Comparison of ENCODE assay signal across 1 cellular context in the genomic region with DNA sequence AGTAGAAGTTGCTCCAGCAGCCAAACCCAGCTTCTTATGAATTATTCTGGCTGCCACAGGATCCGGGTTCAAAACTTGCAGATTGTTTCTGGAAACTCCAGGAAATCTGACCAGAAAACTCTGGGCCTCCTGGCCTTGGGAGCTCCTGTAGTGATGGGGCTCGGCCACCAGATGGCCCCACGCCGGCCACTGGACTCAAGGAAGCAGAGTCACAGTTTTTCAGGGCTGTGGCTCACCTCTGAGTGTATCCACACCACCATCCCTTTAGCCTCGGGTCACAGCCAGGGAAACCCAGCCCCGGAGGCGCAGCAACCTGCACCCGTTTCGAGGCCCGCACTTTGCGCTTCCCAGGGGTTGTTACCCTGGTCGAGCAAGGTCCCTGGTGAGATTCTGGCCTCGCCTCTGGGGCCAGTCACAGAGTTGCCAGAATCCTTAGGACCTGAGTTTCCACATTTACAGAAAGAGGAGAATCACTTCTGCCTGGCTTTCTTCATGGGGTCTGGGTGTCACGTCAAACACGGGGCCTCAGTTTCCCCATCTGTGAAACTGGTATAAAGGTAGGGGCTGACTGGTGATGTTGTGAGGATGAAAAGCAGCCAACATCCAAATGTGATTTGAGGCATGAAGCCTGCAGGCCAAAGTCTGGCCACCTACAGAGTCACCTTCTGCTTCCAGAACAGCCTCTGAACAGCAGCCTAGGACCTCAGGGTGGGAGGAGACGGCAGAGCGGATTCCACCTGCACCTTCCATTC.
TF ChIP-seq lines count a peak whose summit lies in the region.

No MANE protein-coding gene starts in this region.

TF ChIP-seq in HCT116, 20 proteins besides CTCF, POLR2A, EP300 and RAD21 (continued from another document):
- TF ChIP-seq MAX (IDR thresholded peaks at IDR 0.05) (no peak), SP1 (IDR thresholded peaks at IDR 0.05; ENCODE audit: low read depth) (no peak), EZH2phosphoT487 (IDR thresholded peaks at IDR 0.05; ENCODE audit: borderline replicate concordance) (no peak), SRF (IDR thresholded peaks at IDR 0.05; ENCODE audit: low read depth) (no peak), EGR1 (IDR thresholded peaks at IDR 0.05; ENCODE audit: low read depth) (no peak), CBX3 (IDR thresholded peaks at IDR 0.05; ENCODE audit: low read depth) (no peak)
